In the genomic region with DNA sequence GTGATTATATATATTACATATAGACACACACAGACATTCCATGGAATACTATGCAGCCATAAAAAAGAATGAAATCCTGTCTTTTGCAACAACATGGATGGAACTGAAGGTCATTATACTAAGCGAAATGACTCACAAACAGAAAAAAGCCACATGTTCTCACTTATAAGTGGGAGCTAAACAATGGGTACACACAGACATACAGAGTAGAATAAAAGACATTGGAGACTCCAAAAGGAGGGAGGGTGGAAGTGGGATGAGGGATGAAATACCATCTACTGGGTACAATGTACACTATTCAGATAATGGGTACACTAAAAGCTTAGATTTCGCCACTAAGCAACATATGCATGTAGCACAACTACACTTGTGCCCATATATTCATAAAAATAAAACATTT, we compare ENCODE assay signal across 28 cellular contexts.
"Had no signal": no experiment of that assay in that cellular context is flagged by ENCODE, and none has a peak within 500 bp of the region (broad histone marks: within the 10 kb centered on the region; RNA-seq: fewer than 3 reads in every experiment).

No MANE protein-coding gene starts in this region.

- H3K27me3 ChIP-seq: stomach, suprapubic skin, testis, thyroid gland, tibial artery, tibial nerve, transverse colon, upper lobe of left lung, upper lobe of right lung, uterus, vagina had no signal

- H3K36me3 ChIP-seq: stomach, suprapubic skin, thoracic aorta, thyroid gland, tibial artery, tibial nerve, transverse colon, upper lobe of left lung, upper lobe of right lung, uterus, vagina had no signal

- H3K4me3 ChIP-seq: stomach, suprapubic skin, testis, thoracic aorta, thyroid gland, tibial artery, tibial nerve, transverse colon, upper lobe of left lung, upper lobe of right lung, uterus, vagina had no signal

- DNase-seq: stimulated activated CD4-positive, alpha-beta T cell treated with anti-CD3 and anti-CD28 coated beads, Interleukin-2, amount 100 ng/mL, for 48 hours; stimulated activated CD4-positive, alpha-beta T cell treated with anti-CD3 and anti-CD28 coated beads, Interleukin-4, amount 100 ng/mL, for 1 hour; stimulated activated CD4-positive, alpha-beta T cell treated with anti-CD3 and anti-CD28 coated beads, Interleukin-4, amount 100 ng/mL, for 24 hours; stimulated activated CD4-positive, alpha-beta T cell treated with anti-CD3 and anti-CD28 coated beads, Interleukin-4, amount 100 ng/mL, for 4 hours; stimulated activated CD8-positive, alpha-beta memory T cell treated with anti-CD3 and anti-CD28 coated beads, Interleukin-4, amount 100 ng/mL, for 48 hours; stimulated activated naive B cell treated with anti-CD40 and anti-IgM and Interleukin-4, amounts not matched to agents 10 μg/mL and 1 μg/mL and 100 μg/mL, for 72 hours; stimulated activated naive CD4-positive, alpha-beta T cell; stimulated activated naive CD4-positive, alpha-beta T cell treated with Interleukin-2 at 50 U/mL for 16 hours; stimulated activated naive CD8-positive, alpha-beta T cell treated with anti-CD3 and anti-CD28 coated beads, Interleukin-15, amount 100 ng/mL, for 72 hours; stimulated activated naive CD8-positive, alpha-beta T cell treated with anti-CD3 and anti-CD28 coated beads, Interleukin-15, Interleukin-2, amounts not matched to agents 100 U/mL and 50 U/mL, for 24 hours; stomach; substantia nigra; testis; thyroid gland; tibial artery; transverse colon; trophoblast cell; upper lobe of left lung; upper lobe of right lung; uterus had no signal

- ATAC-seq: stimulated activated effector memory CD8-positive, alpha-beta T cell treated with anti-CD3 and anti-CD28 coated beads, Interleukin-12 subunit alpha, Interleukin-12 subunit beta, amount 100 ng/mL, for 72 hours; stimulated activated memory B cell treated with anti-CD40 and anti-IgM and Interleukin-4, amounts not matched to agents 10 μg/mL and 1 μg/mL and 100 μg/mL, for 72 hours; stimulated activated naive B cell treated with anti-CD40 and anti-IgM and Interleukin-4, amounts not matched to agents 10 μg/mL and 1 μg/mL and 100 μg/mL, for 72 hours; stimulated activated naive CD8-positive, alpha-beta T cell treated with anti-CD3 and anti-CD28 coated beads, Interleukin-15, amount 100 ng/mL, for 72 hours; stimulated activated naive CD8-positive, alpha-beta T cell treated with anti-CD3 and anti-CD28 coated beads, Interleukin-15, Interleukin-2, amounts not matched to agents 100 U/mL and 50 U/mL, for 24 hours; upper lobe of right lung had no signal

- H3K4me1 Mint-ChIP-seq: stimulated activated effector memory CD8-positive, alpha-beta T cell treated with anti-CD3 and anti-CD28 coated beads, Interleukin-12 subunit alpha, Interleukin-12 subunit beta, amount 100 ng/mL, for 72 hours; stimulated activated memory B cell treated with anti-CD40 and anti-IgM and Interleukin-4, amounts not matched to agents 10 μg/mL and 1 μg/mL and 100 μg/mL, for 72 hours; stimulated activated naive B cell treated with anti-CD40 and anti-IgM and Interleukin-4, amounts not matched to agents 10 μg/mL and 1 μg/mL and 100 μg/mL, for 72 hours; stimulated activated naive CD8-positive, alpha-beta T cell treated with anti-CD3 and anti-CD28 coated beads, Interleukin-15, amount 100 ng/mL, for 72 hours had no signal

- H3K4me1 ChIP-seq: suprapubic skin, testis, thyroid gland, tibial artery, transverse colon, upper lobe of left lung, upper lobe of right lung, uterus, vagina had no signal

- H3K27me3 Mint-ChIP-seq: stimulated activated memory B cell treated with anti-CD40 and anti-IgM and Interleukin-4, amounts not matched to agents 10 μg/mL and 1 μg/mL and 100 μg/mL, for 72 hours; stimulated activated naive B cell treated with anti-CD40 and anti-IgM and Interleukin-4, amounts not matched to agents 10 μg/mL and 1 μg/mL and 100 μg/mL, for 72 hours; stimulated activated naive CD8-positive, alpha-beta T cell treated with anti-CD3 and anti-CD28 coated beads, Interleukin-15, amount 100 ng/mL, for 72 hours; stimulated activated naive CD8-positive, alpha-beta T cell treated with anti-CD3 and anti-CD28 coated beads, Interleukin-15, Interleukin-2, amounts not matched to agents 100 ng/mL and 50 ng/mL, for 24 hours; type B pancreatic cell had no signal

- H3K9me3 Mint-ChIP-seq: stimulated activated naive CD8-positive, alpha-beta T cell treated with anti-CD3 and anti-CD28 coated beads, Interleukin-15, Interleukin-2, amounts not matched to agents 100 ng/mL and 50 ng/mL, for 24 hours had no signal

- H3K4me3 Mint-ChIP-seq: stimulated activated effector memory CD8-positive, alpha-beta T cell treated with anti-CD3 and anti-CD28 coated beads, Interleukin-12 subunit alpha, Interleukin-12 subunit beta, amount 100 ng/mL, for 72 hours; stimulated activated memory B cell treated with anti-CD40 and anti-IgM and Interleukin-4, amounts not matched to agents 10 μg/mL and 1 μg/mL and 100 μg/mL, for 72 hours; stimulated activated naive B cell treated with anti-CD40 and anti-IgM and Interleukin-4, amounts not matched to agents 10 μg/mL and 1 μg/mL and 100 μg/mL, for 72 hours; stimulated activated naive CD8-positive, alpha-beta T cell treated with anti-CD3 and anti-CD28 coated beads, Interleukin-15, amount 100 ng/mL, for 72 hours; stimulated activated naive CD8-positive, alpha-beta T cell treated with anti-CD3 and anti-CD28 coated beads, Interleukin-15, Interleukin-2, amounts not matched to agents 100 ng/mL and 50 ng/mL, for 24 hours; type B pancreatic cell had no signal

- H3K27ac ChIP-seq: stomach, suprapubic skin, testis, thoracic aorta, thyroid gland, tibial artery, tibial nerve, transverse colon, upper lobe of left lung, upper lobe of right lung, uterus, vagina had no signal

- H3K27ac Mint-ChIP-seq: stimulated activated effector memory CD8-positive, alpha-beta T cell treated with anti-CD3 and anti-CD28 coated beads, Interleukin-12 subunit alpha, Interleukin-12 subunit beta, amount 100 ng/mL, for 72 hours; stimulated activated memory B cell treated with anti-CD40 and anti-IgM and Interleukin-4, amounts not matched to agents 10 μg/mL and 1 μg/mL and 100 μg/mL, for 72 hours; stimulated activated naive B cell treated with anti-CD40 and anti-IgM and Interleukin-4, amounts not matched to agents 10 μg/mL and 1 μg/mL and 100 μg/mL, for 72 hours; stimulated activated naive CD8-positive, alpha-beta T cell treated with anti-CD3 and anti-CD28 coated beads, Interleukin-15, amount 100 ng/mL, for 72 hours; stimulated activated naive CD8-positive, alpha-beta T cell treated with anti-CD3 and anti-CD28 coated beads, Interleukin-15, Interleukin-2, amounts not matched to agents 100 ng/mL and 50 ng/mL, for 24 hours; type B pancreatic cell had no signal

- H3K36me3 Mint-ChIP-seq: stimulated activated effector memory CD8-positive, alpha-beta T cell treated with anti-CD3 and anti-CD28 coated beads, Interleukin-12 subunit alpha, Interleukin-12 subunit beta, amount 100 ng/mL, for 72 hours; stimulated activated memory B cell treated with anti-CD40 and anti-IgM and Interleukin-4, amounts not matched to agents 10 μg/mL and 1 μg/mL and 100 μg/mL, for 72 hours; stimulated activated naive B cell treated with anti-CD40 and anti-IgM and Interleukin-4, amounts not matched to agents 10 μg/mL and 1 μg/mL and 100 μg/mL, for 72 hours; type B pancreatic cell had no signal

- H3K9me3 ChIP-seq: suprapubic skin, thoracic aorta, thyroid gland, tibial artery, tibial nerve, transverse colon, upper lobe of left lung, upper lobe of right lung, uterus, vagina had no signal
